ENCODE assay signal across 15 cellular contexts in the genomic region with DNA sequence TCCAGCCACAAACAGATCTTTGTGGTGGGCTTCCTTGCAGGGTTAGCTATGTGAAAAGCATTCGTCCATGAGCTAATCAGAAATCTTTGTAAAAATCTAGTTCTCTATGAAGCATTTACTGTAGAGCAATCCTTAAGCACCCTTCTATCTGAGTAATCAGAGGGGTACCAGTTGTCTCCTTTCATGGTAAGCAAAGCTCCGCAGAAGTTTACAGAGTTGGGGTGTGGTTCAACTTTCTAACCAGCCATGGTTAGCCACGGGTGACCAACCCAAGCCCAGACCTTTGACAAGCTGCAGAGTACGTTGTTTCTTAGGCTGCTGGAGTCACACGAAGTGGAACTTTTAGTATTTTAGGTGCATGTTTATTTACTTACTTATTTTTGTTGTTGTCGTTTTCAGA.
A peak's percentile ranks its signal among the peaks of the same experiment; 100 is the strongest.
DNase-seq lines count a peak whose midpoint lies in the region; ATAC-seq, FAIRE-seq and TF ChIP-seq lines count a peak whose summit lies in the region.
"Had no signal": no experiment of that assay in that cellular context is flagged by ENCODE, and none has a peak within 500 bp of the region (broad histone marks: within the 10 kb centered on the region; RNA-seq: fewer than 3 reads in every experiment).

No MANE protein-coding gene starts in this region.

- no peak for TF ChIP-seq CTCF in K562 (IDR thresholded peaks at IDR 0.05 in 2 of 3, conservative IDR thresholded peaks at IDR 0.05 in 1 of 3; ENCODE audit: insufficient read depth in 2 of 3, low read depth in 1 of 3, low read length in 3 of 3)

- no peak overlapping the region for H3K9ac ChIP-seq in BLaER1 treated with 17β-estradiol and CSF1 and Interleukin-3, amounts not matched to agents 10 nM and 100 nM
- H3K9ac ChIP-seq in K562 (ENCODE audit: insufficient read depth in 1 of 2, low read depth in 2 of 2, low read length in 2 of 2): peak overlapping the region in 1 of 2 experiments; percentile 6; a peak in 1 of 4 replicates

- no peak for FAIRE-seq in K562 (lab: Jason Lieb, UNC)
- FAIRE-seq: keratinocyte had no signal

- no peak overlapping the region for H3K4me3 ChIP-seq in BLaER1 treated with 17β-estradiol and CSF1 and Interleukin-3, amounts not matched to agents 10 nM and 100 nM
- no peak overlapping the region for H3K4me3 ChIP-seq in K562
- H3K4me3 ChIP-seq: SJSA1, uterus had no signal

- H4K20me1 ChIP-seq in BLaER1 treated with 17β-estradiol and CSF1 and Interleukin-3, amounts not matched to agents 10 nM and 100 nM: no peaks in the 10 kb centered on the region
- H4K20me1 ChIP-seq in K562 (replicated peaks; ENCODE audit: control insufficient read depth, insufficient read depth, low read length): no peaks in the 10 kb centered on the region

- H3K4me1 ChIP-seq in BLaER1 treated with 17β-estradiol and CSF1 and Interleukin-3, amounts not matched to agents 10 nM and 100 nM: peaks cover 42 to 56% (median 51%) of the 10 kb centered on the region in 10 experiments
- H3K4me1 ChIP-seq in K562 (replicated peaks in 1 of 2; ENCODE audit: control insufficient read depth in 2 of 2, insufficient read depth in 2 of 2, low read length in 2 of 2): peaks cover 9 to 31% of the 10 kb centered on the region in 2 experiments; a peak in 4 of 5 replicates
- H3K4me1 ChIP-seq: uterus had no signal

- DNase-seq in K562 (ENCODE audit: extremely low read depth in 1 of 4, low spot score in 3 of 4): peak in 1 of 4 experiments; percentile 30
- no peak for DNase-seq in NCI-H2227 (lab: John Stamatoyannopoulos, UW; ENCODE audit: unreplicated experiment)
- DNase-seq in foreskin melanocyte: no peak
- DNase-seq in SKM-1 treated with dmso at 0.1 percent for 144 hours (lab: John Stamatoyannopoulos, UW; ENCODE audit: unreplicated experiment): no peak
- DNase-seq: activated CD4-positive, alpha-beta T cell treated with anti-CD3 and anti-CD28 coated beads, Interleukin-2, amount 50 U/mL, for 4 hours; AML-193; KBM-7; NCI-H2227 treated with DMSO at 0.1 percent for 48 hours; uterus had no signal

- POLR2A ChIA-PET in K562 (lab: Yijun Ruan, JAX): interaction anchor here (0.7 to 0.8 kb wide), 2 partner anchors 14 to 206 kb away, joined by 3 read pairs; no protein-coding TSS in a partner anchor

- H3K79me2 ChIP-seq in K562 (ENCODE audit: control insufficient read depth, insufficient read depth, low read length): peaks cover 3% of the 10 kb centered on the region; the same call in 2 of the 3 replicates

- no peak for TF ChIP-seq RAD21 in K562 (CRISPR knock-in tag; conservative IDR thresholded peaks at IDR 0.05 in 1 of 2, IDR thresholded peaks at IDR 0.05 in 1 of 2)

- H3K9me3 ChIP-seq in BLaER1 treated with 17β-estradiol and CSF1 and Interleukin-3, amounts not matched to agents 10 nM and 100 nM (replicated peaks in 1 of 11): no peaks in the 10 kb centered on the region
- H3K9me3 ChIP-seq in K562 (replicated peaks; ENCODE audit: control insufficient read depth, insufficient read depth, low read depth, low read length): no peaks in the 10 kb centered on the region
- H3K9me3 ChIP-seq: SJSA1, uterus had no signal

- ATAC-seq in GM19395 (IDR thresholded peaks at IDR 0.05; ENCODE audit: unreplicated experiment) (peak; percentile 49), HG03139 (IDR thresholded peaks at IDR 0.05; ENCODE audit: unreplicated experiment) (peak; percentile 29), K562 (peak; percentile 50), HG02588 (IDR thresholded peaks at IDR 0.05; ENCODE audit: unreplicated experiment) (no peak)

- H3K4me2 ChIP-seq in BLaER1 treated with 17β-estradiol and CSF1 and Interleukin-3, amounts not matched to agents 10 nM and 100 nM: peak overlapping the region in 7 of 11 experiments; percentile 8 to 71 (median 39); a peak in 14 of 22 replicates
- peak overlapping the region; percentile 63 for H3K4me2 ChIP-seq in K562 (ENCODE audit: insufficient read depth, low read length)

- CTCF ChIA-PET in K562 (lab: Yijun Ruan, JAX; ENCODE audit: low intra/inter-chr PET ratio): no interaction called here

- peak overlapping the region in 3 of 11 experiments; percentile 18 to 28 (median 18); a peak in 4 of 22 replicates for H3K27ac ChIP-seq in BLaER1 treated with 17β-estradiol and CSF1 and Interleukin-3, amounts not matched to agents 10 nM and 100 nM
- H3K27ac ChIP-seq in K562 (ENCODE audit: extremely low read depth, low read depth, low read length): peak overlapping the region; percentile 71
- H3K27ac ChIP-seq: SJSA1 had no signal

- 15% methylated on average over 5 of the region's 6 CpGs for WGBS in K562 (ENCODE audit: insufficient coverage, low coverage, missing lambda C conversion rate)

- H3K27me3 ChIP-seq in BLaER1 treated with 17β-estradiol and CSF1 and Interleukin-3, amounts not matched to agents 10 nM and 100 nM: no peaks in the 10 kb centered on the region
- H3K27me3 ChIP-seq in K562 (ENCODE audit: control insufficient read depth in 2 of 2, insufficient read depth in 2 of 2, low read length in 2 of 2): no peaks in the 10 kb centered on the region
- H3K27me3 ChIP-seq: SJSA1, uterus had no signal

- TF ChIP-seq EP300 in K562 (IDR thresholded peaks at IDR 0.05; ENCODE audit: low read length): no peak

- intact Hi-C loops in K562 (cut with micrococcal nuclease): no loop called here

- no peak overlapping the region for H2AFZ ChIP-seq in K562 (ENCODE audit: low read depth, low read length)

- no peak for TF ChIP-seq POLR2A in K562 (conservative IDR thresholded peaks at IDR 0.05)

- in situ Hi-C loops in K562 (cut with MboI): no loop called here

- BruUV-seq in K562 (replicated peaks; lab: Mats Ljungman, UMichigan): TSS peak; percentile 35

- H3K9me1 ChIP-seq in K562 (ENCODE audit: control insufficient read depth, insufficient read depth, low read length): no peaks in the 10 kb centered on the region

- peaks cover 0 to 53% (median 20%) of the 10 kb centered on the region in 11 experiments; a peak in 15 of 22 replicates for H3K36me3 ChIP-seq in BLaER1 treated with 17β-estradiol and CSF1 and Interleukin-3, amounts not matched to agents 10 nM and 100 nM
- peaks cover 12% of the 10 kb centered on the region; the same call in 2 of the 3 replicates for H3K36me3 ChIP-seq in K562 (ENCODE audit: control insufficient read depth, insufficient read depth, low read length)
- H3K36me3 ChIP-seq: uterus had no signal
